8 cellular contexts compared by ENCODE assay signal in the genomic region with DNA sequence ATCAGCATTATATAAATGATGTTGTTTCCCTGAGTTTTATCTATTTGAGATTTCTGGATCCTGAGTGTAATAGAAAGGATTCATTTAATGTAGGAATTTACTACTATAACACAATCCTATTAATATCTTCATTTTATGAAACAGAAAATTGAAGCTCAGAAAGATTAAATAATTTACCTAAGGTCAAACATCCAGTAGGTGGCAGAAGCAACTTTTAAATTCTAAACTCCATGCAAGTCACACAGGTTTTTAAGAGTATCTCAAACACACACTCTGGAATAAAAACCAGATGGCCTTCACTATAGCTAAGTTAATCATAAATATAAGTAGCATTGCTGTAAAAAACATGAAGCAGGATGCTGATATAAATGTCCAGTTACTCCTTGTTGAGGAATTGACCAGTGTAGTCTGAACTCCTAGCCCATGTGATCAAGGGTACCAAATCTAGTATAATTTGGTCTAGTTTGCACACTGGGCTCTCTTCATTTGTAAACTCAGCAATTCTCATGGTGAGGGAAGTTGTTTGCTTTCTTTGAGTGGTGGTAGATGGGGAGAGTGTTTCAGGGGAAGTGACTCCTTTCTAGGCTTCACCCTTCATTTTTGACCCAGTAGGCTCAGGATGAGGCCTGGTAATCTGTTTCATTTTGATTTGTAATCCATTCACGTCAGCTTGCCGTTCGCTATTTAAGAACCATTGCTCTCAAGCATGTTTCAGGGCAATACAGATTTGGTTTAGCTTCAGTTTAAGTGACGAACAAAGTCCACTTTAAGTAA. TPM values are rescaled to one million over a fixed set of nuclear protein-coding genes. Genes with fewer than 3 reads are reported as not detected.
DNase-seq lines count a peak whose midpoint lies in the region; ATAC-seq and TF ChIP-seq lines count a peak whose summit lies in the region.

No MANE protein-coding gene starts in this region.

- in situ Hi-C loops in mammary epithelial cell (cut with MboI; ENCODE audit: low sequenced_read_pairs in 2 of 2): loop anchor here (10.0 kb wide), 1 partner anchor 153 kb away; no protein-coding TSS in a partner anchor

- peak overlapping the region; percentile 44 for H2AFZ ChIP-seq in mammary epithelial cell (ENCODE audit: low read depth, low read length)

- dilution Hi-C loops in mammary epithelial cell (cut with HindIII; ENCODE audit: low sequenced_read_pairs): loop anchor here (5.0 kb wide), 1 partner anchor 61 kb away; no protein-coding TSS in a partner anchor

- no peaks in the 10 kb centered on the region for H4K20me1 ChIP-seq in mammary epithelial cell (ENCODE audit: insufficient read depth, low read length)

- no peak overlapping the region for H3K4me3 ChIP-seq in NB4 (ENCODE audit: low read depth, low read length)
- H3K4me3 ChIP-seq in mammary epithelial cell (replicated peaks in 1 of 3; ENCODE audit: insufficient read depth in 1 of 3, low read depth in 2 of 3, low read length in 3 of 3): no peak overlapping the region
- no peak overlapping the region for H3K4me3 ChIP-seq in liver (ENCODE audit: low read depth in 1 of 3, low read length in 3 of 3)
- H3K4me3 ChIP-seq in suprapubic skin: no peak overlapping the region

- DNase-seq in Ammon's horn (ENCODE audit: low spot score) (peak; percentile 20), NB4 (ENCODE audit: low read depth) (peak; percentile 14), mammary epithelial cell (peak; percentile 9), suprapubic skin (ENCODE audit: low spot score in 2 of 2) (no peak), T-helper 2 cell (no peak)

- intact Hi-C loops in mammary epithelial cell (cut with micrococcal nuclease): loop anchor here (1.0 kb wide), 3 partner anchors 107 to 232 kb away; no protein-coding TSS in a partner anchor

- H3K36me3 ChIP-seq in mammary epithelial cell (ENCODE audit: insufficient read depth, low read length) (no peaks in the 10 kb centered on the region), liver (ENCODE audit: control insufficient read depth in 4 of 4, insufficient read depth in 3 of 4, low read depth in 1 of 4, low read length in 3 of 4) (no peaks in the 10 kb centered on the region), suprapubic skin (no peaks in the 10 kb centered on the region)

- no peak overlapping the region for H3K27ac ChIP-seq in mammary epithelial cell (ENCODE audit: insufficient read depth, low read depth, low read length)
- H3K27ac ChIP-seq in liver (ENCODE audit: low read depth in 1 of 2, low read length in 2 of 2): peak overlapping the region; percentile 61 to 78
- no peak overlapping the region for H3K27ac ChIP-seq in suprapubic skin

- no peaks in the 10 kb centered on the region for H3K79me2 ChIP-seq in mammary epithelial cell (ENCODE audit: insufficient read depth, low read length)

- peak; percentile 87 to 88 for TF ChIP-seq RAD21 in liver (IDR thresholded peaks at IDR 0.05)

- TF ChIP-seq POLR2A in NB4 (IDR thresholded peaks at IDR 0.05; ENCODE audit: extremely low read depth, insufficient read length) (no peak), suprapubic skin (IDR thresholded peaks at IDR 0.05) (no peak)

- BruUV-seq in mammary epithelial cell (replicated peaks; lab: Mats Ljungman, UMichigan): no TSS peak

- CTCF ChIA-PET in mammary epithelial cell (lab: Charles Lee; ENCODE audit: low non-redundant PET): interaction anchor here (0.8 to 1.8 kb wide), 4 partner anchors 112 to 232 kb away, joined by 3 to 14 read pairs (median 10); a partner anchor contains a TSS

- TF ChIP-seq CTCF in NB4 (IDR thresholded peaks at IDR 0.05; ENCODE audit: low read depth, low read length): peak; percentile 11
- TF ChIP-seq CTCF in mammary epithelial cell (conservative IDR thresholded peaks at IDR 0.05 in 1 of 2, IDR thresholded peaks at IDR 0.05 in 1 of 2; ENCODE audit: extremely low read depth in 1 of 2, insufficient read depth in 1 of 2, low read depth in 1 of 2, low read length in 2 of 2): peak; percentile 23 to 50
- peak; percentile 57 for TF ChIP-seq CTCF in liver (IDR thresholded peaks at IDR 0.05; ENCODE audit: low read depth, low read length, missing input control)
- TF ChIP-seq CTCF in suprapubic skin (IDR thresholded peaks at IDR 0.05): peak in 1 of 2 donors; percentile 16

- no peak overlapping the region for H3K4me2 ChIP-seq in mammary epithelial cell (ENCODE audit: insufficient read depth, low read depth, low read length)

- no peak for TF ChIP-seq EP300 in suprapubic skin (IDR thresholded peaks at IDR 0.05)

- ATAC-seq in HG02870 (IDR thresholded peaks at IDR 0.05; ENCODE audit: unreplicated experiment): no peak
- no peak for ATAC-seq in GM19455 (IDR thresholded peaks at IDR 0.05; ENCODE audit: unreplicated experiment)

- H3K9me3 ChIP-seq in mammary epithelial cell (replicated peaks; ENCODE audit: insufficient read depth, low read length) (no peaks in the 10 kb centered on the region), liver (ENCODE audit: control insufficient read depth in 4 of 4, low read length in 3 of 4) (no peaks in the 10 kb centered on the region), suprapubic skin (no peaks in the 10 kb centered on the region)

- 88% methylated on average over 4 of the region's 4 CpGs for WGBS in mammary epithelial cell (ENCODE audit: low coverage, missing lambda C conversion rate)
- 26% methylated on average over 4 of the region's 4 CpGs for WGBS in liver
- WGBS in suprapubic skin: 80% methylated on average over 4 of the region's 4 CpGs

- no peak overlapping the region for H3K9ac ChIP-seq in mammary epithelial cell (ENCODE audit: insufficient read depth, low read length)
- H3K9ac ChIP-seq in liver (ENCODE audit: low read depth in 1 of 2, low read length in 2 of 2): peak overlapping the region in 1 of 2 donors; percentile 45

- no peaks in the 10 kb centered on the region for H3K27me3 ChIP-seq in mammary epithelial cell (ENCODE audit: insufficient read depth, low read length)
- H3K27me3 ChIP-seq in liver (ENCODE audit: control insufficient read depth in 4 of 4, insufficient read depth in 4 of 4, low read length in 3 of 4): no peaks in the 10 kb centered on the region
- H3K27me3 ChIP-seq in suprapubic skin: no peaks in the 10 kb centered on the region

- H3K4me1 ChIP-seq in mammary epithelial cell (ENCODE audit: insufficient read depth, low read length) (no peaks in the 10 kb centered on the region), liver (ENCODE audit: control insufficient read depth in 4 of 4, insufficient read depth in 4 of 4, low read length in 3 of 4) (peaks cover 2 to 51% (median 47%) of the 10 kb centered on the region in 4 donors), suprapubic skin (no peaks in the 10 kb centered on the region)

TF ChIP-seq in liver, 16 proteins besides CTCF, POLR2A, EP300 and RAD21:
- no peak for TF ChIP-seq TAF1 (conservative IDR thresholded peaks at IDR 0.05)
- TF ChIP-seq GABPA (IDR thresholded peaks at IDR 0.05 in 1 of 2, conservative IDR thresholded peaks at IDR 0.05 in 1 of 2): no peak
- no peak for TF ChIP-seq FOXA1 (IDR thresholded peaks at IDR 0.05)
- peak; percentile 10 for TF ChIP-seq HNF4G (IDR thresholded peaks at IDR 0.05)
- TF ChIP-seq, protein P1, sequence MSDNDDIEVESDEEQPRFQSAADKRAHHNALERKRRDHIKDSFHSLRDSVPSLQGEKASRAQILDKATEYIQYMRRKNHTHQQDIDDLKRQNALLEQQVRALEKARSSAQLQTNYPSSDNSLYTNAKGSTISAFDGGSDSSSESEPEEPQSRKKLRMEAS (IDR thresholded peaks at IDR 0.05): peak; percentile 35
- TF ChIP-seq, protein P2, sequence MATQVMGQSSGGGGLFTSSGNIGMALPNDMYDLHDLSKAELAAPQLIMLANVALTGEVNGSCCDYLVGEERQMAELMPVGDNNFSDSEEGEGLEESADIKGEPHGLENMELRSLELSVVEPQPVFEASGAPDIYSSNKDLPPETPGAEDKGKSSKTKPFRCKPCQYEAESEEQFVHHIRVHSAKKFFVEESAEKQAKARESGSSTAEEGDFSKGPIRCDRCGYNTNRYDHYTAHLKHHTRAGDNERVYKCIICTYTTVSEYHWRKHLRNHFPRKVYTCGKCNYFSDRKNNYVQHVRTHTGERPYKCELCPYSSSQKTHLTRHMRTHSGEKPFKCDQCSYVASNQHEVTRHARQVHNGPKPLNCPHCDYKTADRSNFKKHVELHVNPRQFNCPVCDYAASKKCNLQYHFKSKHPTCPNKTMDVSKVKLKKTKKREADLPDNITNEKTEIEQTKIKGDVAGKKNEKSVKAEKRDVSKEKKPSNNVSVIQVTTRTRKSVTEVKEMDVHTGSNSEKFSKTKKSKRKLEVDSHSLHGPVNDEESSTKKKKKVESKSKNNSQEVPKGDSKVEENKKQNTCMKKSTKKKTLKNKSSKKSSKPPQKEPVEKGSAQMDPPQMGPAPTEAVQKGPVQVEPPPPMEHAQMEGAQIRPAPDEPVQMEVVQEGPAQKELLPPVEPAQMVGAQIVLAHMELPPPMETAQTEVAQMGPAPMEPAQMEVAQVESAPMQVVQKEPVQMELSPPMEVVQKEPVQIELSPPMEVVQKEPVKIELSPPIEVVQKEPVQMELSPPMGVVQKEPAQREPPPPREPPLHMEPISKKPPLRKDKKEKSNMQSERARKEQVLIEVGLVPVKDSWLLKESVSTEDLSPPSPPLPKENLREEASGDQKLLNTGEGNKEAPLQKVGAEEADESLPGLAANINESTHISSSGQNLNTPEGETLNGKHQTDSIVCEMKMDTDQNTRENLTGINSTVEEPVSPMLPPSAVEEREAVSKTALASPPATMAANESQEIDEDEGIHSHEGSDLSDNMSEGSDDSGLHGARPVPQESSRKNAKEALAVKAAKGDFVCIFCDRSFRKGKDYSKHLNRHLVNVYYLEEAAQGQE (IDR thresholded peaks at IDR 0.05): no peak
- TF ChIP-seq SP1 (IDR thresholded peaks at IDR 0.05): peak; percentile 28
- TF ChIP-seq YY1 (IDR thresholded peaks at IDR 0.05): peak; percentile 56
- peak; percentile 54 to 56 for TF ChIP-seq HNF4A (conservative IDR thresholded peaks at IDR 0.05)
- peak; percentile 4 to 44 for TF ChIP-seq RXRA (IDR thresholded peaks at IDR 0.05)

RNA-seq across cellular contexts. Expression of a gene that starts 9.3 kb away (rescaled TPM):
- total RNA-seq in mammary epithelial cell: not detected
- not detected for polyA plus RNA-seq in mammary epithelial cell
- polyA minus RNA-seq in mammary epithelial cell: not detected
- 100 to 1,000 TPM in 1 of 2 donors, 10 to 100 TPM in 1; 11.1 to 276 TPM for total RNA-seq in liver
- 100 to 1,000 TPM in 1 of 2 donors, 10 to 100 TPM in 1; 99.5 to 147 TPM for polyA plus RNA-seq in liver
- total RNA-seq in suprapubic skin: 1 to 10 TPM in 2 of 4 donors, under 1 TPM in 2; 0.36 to 3.8 (median 1.7) TPM

Comparison
In these comparisons a context has a peak if more than half of its experiments do, and no peak if none do; other contexts are left out.
1. DNase-seq: peak in Ammon's horn (single experiment), NB4 (single experiment) and mammary epithelial cell (single experiment); none in suprapubic skin (0 of 2) and T-helper 2 cell (0 of 5).
2. H3K27ac ChIP-seq: peak in liver (2 of 2); none in mammary epithelial cell (single experiment) and suprapubic skin (single experiment).